In the genomic region with DNA sequence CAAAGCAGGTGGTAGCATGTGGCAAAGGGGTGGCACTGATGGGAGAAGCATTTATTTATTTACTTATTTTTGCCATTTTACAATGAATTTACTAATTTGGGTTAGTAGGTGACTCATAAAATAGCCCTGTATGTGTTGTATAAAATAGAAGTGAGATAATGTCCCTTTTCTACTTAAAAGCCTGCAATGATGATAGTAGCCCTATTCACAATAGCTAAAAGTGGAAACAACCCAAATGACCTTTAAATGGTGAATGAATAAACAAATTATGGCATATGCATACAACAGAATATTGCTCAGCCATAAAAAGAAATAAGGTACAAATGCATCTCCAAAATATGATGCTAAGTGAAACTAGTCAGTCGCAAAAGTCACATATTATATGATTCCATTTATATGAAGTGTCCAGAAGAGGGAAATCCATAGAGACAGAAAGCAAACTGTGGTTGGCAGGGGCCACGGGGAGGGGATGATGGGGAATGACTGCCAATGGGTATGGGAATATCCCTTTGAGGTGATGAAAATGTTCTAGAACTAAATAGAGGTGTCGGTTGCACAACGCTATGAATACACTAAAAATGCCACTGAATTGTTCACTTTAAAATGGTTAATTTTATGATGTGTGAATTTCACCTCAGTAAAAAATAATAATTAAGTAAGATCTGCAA, we compare ENCODE assay signal across 15 cellular contexts. TPM values are rescaled to one million over a fixed set of nuclear protein-coding genes. Genes with fewer than 3 reads are reported as not detected.
A peak's percentile ranks its signal among the peaks of the same experiment; 100 is the strongest.
DNase-seq lines count a peak whose midpoint lies in the region; ATAC-seq and TF ChIP-seq lines count a peak whose summit lies in the region.
"Had no signal": no experiment of that assay in that cellular context is flagged by ENCODE, and none has a peak within 500 bp of the region (broad histone marks: within the 10 kb centered on the region; RNA-seq: fewer than 3 reads in every experiment).

No MANE protein-coding gene starts in this region.

- no peak for TF ChIP-seq CTCF in hepatocyte (IDR thresholded peaks at IDR 0.05; ENCODE audit: poor library complexity)
- no peak for TF ChIP-seq CTCF in transverse colon (IDR thresholded peaks at IDR 0.05)

- TF ChIP-seq EP300 in transverse colon (IDR thresholded peaks at IDR 0.05; ENCODE audit: low read depth), result no peak

- no peaks in the 10 kb centered on the region for H3K9me2 ChIP-seq in hepatocyte (replicated peaks; ENCODE audit: insufficient read depth)

- H3K27ac ChIP-seq in hepatocyte, result peak overlapping the region; percentile 87
- H3K27ac ChIP-seq in transverse colon, result peak overlapping the region; percentile 69 to 86 (median 84)

- no peaks in the 10 kb centered on the region for H4K20me1 ChIP-seq in hepatocyte (ENCODE audit: insufficient read depth, poor library complexity, severe bottlenecking)

- H3K27ac Mint-ChIP-seq in T-helper 17 cell, result peak overlapping the region; percentile 99

- no peak for TF ChIP-seq POLR2A in transverse colon (IDR thresholded peaks at IDR 0.05)

- WGBS in hepatocyte (ENCODE audit: low lambda C conversion rate, missing lambda C conversion rate), result 95% methylated on average over 4 of the region's 4 CpGs
- 60 to 68% methylated on average over 1 to 4 of the region's 4 CpGs for WGBS in transverse colon (ENCODE audit: low coverage in 1 of 2), 2 donors

- H3K4me3 ChIP-seq in hepatocyte (no peak overlapping the region), transverse colon (no peak overlapping the region)
- H3K4me3 ChIP-seq: body of pancreas had no signal

- H3K27me3 Mint-ChIP-seq in T-helper 17 cell, result no peaks in the 10 kb centered on the region

- no peaks in the 10 kb centered on the region for H3K36me3 Mint-ChIP-seq in T-helper 17 cell (ENCODE audit: low read depth)

- DNase-seq in activated naive CD4-positive, alpha-beta T cell treated with Interleukin-2 at 50 U/mL for 16 hours, result peak; percentile 16
- DNase-seq in activated naive CD4-positive, alpha-beta T cell (lab: John Stamatoyannopoulos, UW), result no peak
- DNase-seq in T-helper 17 cell, result no peak
- DNase-seq in hepatocyte (ENCODE audit: low spot score), result no peak
- DNase-seq in transverse colon, result no peak
- no peak for DNase-seq in C1 segment of cervical spinal cord (lab: John Stamatoyannopoulos, UW)
- no peak for DNase-seq in NCI-H510A treated with DMSO at 0.1 percent for 48 hours (lab: John Stamatoyannopoulos, UW)
- no peak for DNase-seq in NCI-H1436 (lab: John Stamatoyannopoulos, UW)
- DNase-seq: body of pancreas; left ventricle myocardium superior; right cardiac atrium; stimulated activated naive CD4-positive, alpha-beta T cell treated with Interleukin-2 at 50 U/mL for 16 hours had no signal

- H3K4me1 ChIP-seq in hepatocyte (ENCODE audit: insufficient read depth) (peaks cover 32% of the 10 kb centered on the region), transverse colon (peaks cover 0 to 66% (median 21%) of the 10 kb centered on the region in 4 donors)

- no peak for ATAC-seq in T-helper 17 cell
- ATAC-seq: body of pancreas had no signal

- no peak overlapping the region for H3K4me2 ChIP-seq in hepatocyte

- no peaks in the 10 kb centered on the region for H3K36me3 ChIP-seq in hepatocyte (replicated peaks; ENCODE audit: insufficient read depth, low read depth)
- H3K36me3 ChIP-seq in transverse colon, result no peaks in the 10 kb centered on the region

- no peaks in the 10 kb centered on the region for H3K79me2 ChIP-seq in hepatocyte

- in situ Hi-C loops in transverse colon (cut with MboI; ENCODE audit: low pct_ligation_motif_present in 1 of 4, low pct_unique_long_range_greater_than_20kb in 1 of 4, low sequenced_read_pairs in 3 of 4), result loop anchor here in 2 of 4 donors (25.0 kb wide), 2 partner anchors 93 to 407 kb away; partner anchors contain the start of gene TMSB4X (in 2 of the 2)

- H3K27me3 ChIP-seq in hepatocyte (no peaks in the 10 kb centered on the region), transverse colon (no peaks in the 10 kb centered on the region)
- H3K27me3 ChIP-seq: body of pancreas had no signal

- no peak overlapping the region for H2AFZ ChIP-seq in hepatocyte

- intact Hi-C loops in transverse colon (cut with DNase I; ENCODE audit: low total_unique reads), result no loop called here

- H3K4me1 Mint-ChIP-seq in T-helper 17 cell, result peaks cover 39% of the 10 kb centered on the region

- H3K9me3 ChIP-seq in T-helper 17 cell (ENCODE audit: control insufficient read depth, low read length, poor library complexity, severe bottlenecking) (no peaks in the 10 kb centered on the region), hepatocyte (ENCODE audit: low read depth) (no peaks in the 10 kb centered on the region), transverse colon (no peaks in the 10 kb centered on the region)
- H3K9me3 ChIP-seq: body of pancreas had no signal

- H3K4me3 Mint-ChIP-seq in T-helper 17 cell, result peak overlapping the region; percentile 28

RNA-seq across cellular contexts. Expression of gene FAM9C, which starts 35.8 kb away (rescaled TPM):
- total RNA-seq in T-helper 17 cell (not detected), hepatocyte (not detected in 2 replicates), transverse colon (under 1 TPM in 2 of 4 donors, not detected in 2; 0.14 to 0.64 TPM)
- polyA plus RNA-seq in hepatocyte, result not detected in 2 replicates
- total RNA-seq: body of pancreas, H1, right cardiac atrium, SK-MEL-5 had no signal
- polyA plus RNA-seq: H1, neural cell had no signal
